Comparison of ENCODE assay signal across 9 cellular contexts in genomic region chr3:49397470-49397869, GRCh38. TPM values are rescaled to one million over a fixed set of nuclear protein-coding genes. Genes with fewer than 3 reads are reported as not detected.
DNase-seq lines count a peak whose midpoint lies in the region; ATAC-seq and TF ChIP-seq lines count a peak whose summit lies in the region.
"Had no signal": no experiment of that assay in that cellular context is flagged by ENCODE, and none has a peak within 500 bp of the region (broad histone marks: within the 10 kb centered on the region; RNA-seq: fewer than 3 reads in every experiment).

No MANE protein-coding gene starts in this region.

- in situ Hi-C loops in IMR-90 (cut with MboI; ENCODE audit: low sequenced_read_pairs): no loop called here
- in situ Hi-C loops in brain microvascular endothelial cell (cut with HindIII; ENCODE audit: low pct_ligation_motif_present, low sequenced_read_pairs): no loop called here

- ATAC-seq in IMR-90 (ENCODE audit: low read depth) (0 out of 2 replicates have a peak, but pooled peaks have one; percentile 52), left lobe of liver (peak; percentile 60), HG02642 (IDR thresholded peaks at IDR 0.05; ENCODE audit: poor library complexity, unreplicated experiment) (no peak), HG03378 (IDR thresholded peaks at IDR 0.05; ENCODE audit: unreplicated experiment) (no peak)

- H3K9me1 ChIP-seq in IMR-90 (ENCODE audit: insufficient read depth, low read length): peaks cover 15% of the 10 kb centered on the region

- no peak overlapping the region for H3K14ac ChIP-seq in IMR-90 (replicated peaks; ENCODE audit: low read depth, low read length)

- no peak overlapping the region for H4K91ac ChIP-seq in IMR-90 (ENCODE audit: insufficient read depth, low read depth, low read length)

- peaks cover 93% of the 10 kb centered on the region for H4K20me1 ChIP-seq in IMR-90 (ENCODE audit: insufficient read depth, low read length)

- H2BK120ac ChIP-seq in IMR-90 (ENCODE audit: low read depth, low read length): no peak overlapping the region

- H3K79me1 ChIP-seq in IMR-90 (ENCODE audit: low read depth in 1 of 2, low read length in 2 of 2): peaks cover 0 to 44% of the 10 kb centered on the region in 2 experiments; a peak in 2 of 4 replicates

- TF ChIP-seq CTCF in IMR-90 (conservative IDR thresholded peaks at IDR 0.05; ENCODE audit: low read depth, low read length) (no peak), brain microvascular endothelial cell (IDR thresholded peaks at IDR 0.05; ENCODE audit: low read depth, low read length, missing control alignments) (no peak), Peyer's patch (IDR thresholded peaks at IDR 0.05) (no peak)

- no peak overlapping the region for H2BK5ac ChIP-seq in IMR-90 (ENCODE audit: low read depth, low read length, poor library complexity, severe bottlenecking)

- H3K4me1 ChIP-seq in IMR-90 (ENCODE audit: control insufficient read depth, insufficient read depth, low read length): peaks cover 3% of the 10 kb centered on the region; the same call in 1 of the 2 replicates
- H3K4me1 ChIP-seq in Peyer's patch: peaks cover 0 to 23% (median 5%) of the 10 kb centered on the region in 4 donors

- H4K5ac ChIP-seq in IMR-90 (ENCODE audit: low read depth, low read length): no peak overlapping the region

- no peak overlapping the region for H4K8ac ChIP-seq in IMR-90 (ENCODE audit: low read depth in 2 of 2, low read length in 2 of 2)

- H3K4ac ChIP-seq in IMR-90 (ENCODE audit: low read depth, low read length): no peak overlapping the region

- TF ChIP-seq POLR2A in IMR-90 (IDR thresholded peaks at IDR 0.05; ENCODE audit: low read depth, low read length): no peak
- TF ChIP-seq POLR2A in Peyer's patch (IDR thresholded peaks at IDR 0.05): no peak

- POLR2A ChIA-PET in IMR-90 (lab: Charles Lee; ENCODE audit: unreplicated experiment): no interaction called here

- H2BK20ac ChIP-seq in IMR-90 (ENCODE audit: low read depth, low read length): no peak overlapping the region

- H3K27ac ChIP-seq in IMR-90 (ENCODE audit: insufficient read depth, low read length) (no peak overlapping the region), brain microvascular endothelial cell (no peak overlapping the region), Peyer's patch (no peak overlapping the region)

- H3K23ac ChIP-seq in IMR-90 (ENCODE audit: low read depth, low read length): no peak overlapping the region

- H3K9ac ChIP-seq in IMR-90 (ENCODE audit: low read depth, low read length): no peak overlapping the region

- H2AK9ac ChIP-seq in IMR-90 (replicated peaks; ENCODE audit: low read depth, low read length, poor library complexity): no peak overlapping the region

- H3K27me3 ChIP-seq in IMR-90 (ENCODE audit: control insufficient read depth, insufficient read depth, low read length): no peaks in the 10 kb centered on the region
- H3K27me3 ChIP-seq in brain microvascular endothelial cell (replicated peaks): no peaks in the 10 kb centered on the region
- no peaks in the 10 kb centered on the region for H3K27me3 ChIP-seq in Peyer's patch

- 70% methylated on average over 3 of the region's 4 CpGs; no CpG with 5 or more reads in 1 of the 2 experiments for WGBS in IMR-90 (ENCODE audit: extremely low coverage in 2 of 2, insufficient read length in 1 of 2), 2 experiments

- no peak overlapping the region for H3K18ac ChIP-seq in IMR-90 (ENCODE audit: low read depth, low read length)

- intact Hi-C loops in IMR-90 (cut with micrococcal nuclease): no loop called here

- dilution Hi-C loops in IMR-90 (cut with HindIII; ENCODE audit: low sequenced_read_pairs, unreplicated experiment): no loop called here

- H2AK5ac ChIP-seq in IMR-90 (ENCODE audit: low read depth, low read length): no peak overlapping the region

- no peaks in the 10 kb centered on the region for H3K9me3 ChIP-seq in IMR-90 (ENCODE audit: control insufficient read depth, insufficient read depth, low read length)
- no peaks in the 10 kb centered on the region for H3K9me3 ChIP-seq in Peyer's patch

- no peak for TF ChIP-seq RAD21 in IMR-90 (IDR thresholded peaks at IDR 0.05; ENCODE audit: low read length)

- BruUV-seq in IMR-90 (replicated peaks; lab: Mats Ljungman, UMichigan): no TSS peak

- DNase-seq in Ammon's horn (ENCODE audit: low spot score) (peak; percentile 48), IMR-90 (no peak), brain microvascular endothelial cell (peak; percentile 47), left lobe of liver (ENCODE audit: low spot score) (no peak), NCI-H510A (lab: John Stamatoyannopoulos, UW) (no peak), Peyer's patch (no peak)
- DNase-seq: stimulated activated CD8-positive, alpha-beta memory T cell treated with anti-CD3 and anti-CD28 coated beads, Interleukin-4, amount 100 ng/mL, for 48 hours had no signal

- peaks cover 19% of the 10 kb centered on the region for H3K36me3 ChIP-seq in IMR-90 (ENCODE audit: control insufficient read depth, insufficient read depth, low read length)
- H3K36me3 ChIP-seq in brain microvascular endothelial cell (replicated peaks): peaks cover 25% of the 10 kb centered on the region
- peaks cover 0 to 29% (median 0%) of the 10 kb centered on the region in 3 donors for H3K36me3 ChIP-seq in Peyer's patch

- no peak overlapping the region for H2AFZ ChIP-seq in IMR-90 (replicated peaks; ENCODE audit: low read length, poor library complexity)

- H3K4me3 ChIP-seq in IMR-90 (ENCODE audit: insufficient read depth, low read depth, low read length): no peak overlapping the region
- no peak overlapping the region for H3K4me3 ChIP-seq in brain microvascular endothelial cell (ENCODE audit: low read depth, low read length)
- no peak overlapping the region for H3K4me3 ChIP-seq in Peyer's patch

- H2BK15ac ChIP-seq in IMR-90 (ENCODE audit: low read depth, low read length): no peak overlapping the region

- H3K4me2 ChIP-seq in IMR-90 (ENCODE audit: low read depth, low read length): no peak overlapping the region

- no peak overlapping the region for H3K56ac ChIP-seq in IMR-90 (ENCODE audit: extremely low read depth, insufficient read depth, low read length)

- CTCF ChIA-PET in IMR-90 (lab: Yijun Ruan, JAX): no interaction called here

TF ChIP-seq in IMR-90, 13 proteins besides CTCF, POLR2A, EP300 and RAD21:
- TF ChIP-seq BHLHE40 (IDR thresholded peaks at IDR 0.05; ENCODE audit: low read depth, low read length) (no peak), USF2 (IDR thresholded peaks at IDR 0.05; ENCODE audit: low read depth, low read length) (peak; percentile 43), CHD1 (IDR thresholded peaks at IDR 0.05; ENCODE audit: low read depth, low read length) (no peak)
TF ChIP-seq in IMR-90: peak in this region for 1.

RNA-seq across cellular contexts. Expression of gene RHOA, which starts 14.3 kb away (rescaled TPM):
- 879 and 897 TPM in 2 replicates for total RNA-seq in IMR-90 (2012; rRNA removed)
- 369 and 383 TPM in 2 replicates for polyA plus RNA-seq in IMR-90 (2012; rRNA removed)
- 692 and 1,180 TPM in 2 replicates for polyA plus RNA-seq in IMR-90 (2012; cell fraction: cytosol; rRNA removed)
- polyA plus RNA-seq in IMR-90 (2012; cell fraction: nucleus; rRNA removed; ENCODE audit: low replicate concordance): 208 and 242 TPM in 2 replicates
- 155 TPM for total RNA-seq in left lobe of liver
- 100 to 1,000 TPM; 223 to 294 (median 274) TPM for total RNA-seq in Peyer's patch

RNA-seq across cellular contexts. Expression of gene TCTA, which starts 14.8 kb away (rescaled TPM):
- total RNA-seq in IMR-90 (2012; rRNA removed) (12.8 and 15.1 TPM in 2 replicates), left lobe of liver (23.4 TPM), Peyer's patch (10 to 100 TPM; 12.4 to 56.4 (median 40.9) TPM)
- 43.2 and 46.6 TPM in 2 replicates for polyA plus RNA-seq in IMR-90 (2012; rRNA removed)
- polyA plus RNA-seq in IMR-90 (2012; cell fraction: cytosol; rRNA removed): 32.0 and 57.4 TPM in 2 replicates
- 14.9 and 15.1 TPM in 2 replicates for polyA plus RNA-seq in IMR-90 (2012; cell fraction: nucleus; rRNA removed; ENCODE audit: low replicate concordance)

RNA-seq across cellular contexts. Expression of gene AMT, which starts 24.8 kb away (rescaled TPM):
- total RNA-seq in IMR-90 (2012; rRNA removed) (0.28 and 0.36 TPM in 2 replicates), left lobe of liver (46.8 TPM), Peyer's patch (10 to 100 TPM; 13.3 to 32.9 (median 25.1) TPM)
- polyA plus RNA-seq in IMR-90 (2012; rRNA removed): 5.0 and 5.5 TPM in 2 replicates
- polyA plus RNA-seq in IMR-90 (2012; cell fraction: cytosol; rRNA removed): 0.90 and 0.91 TPM in 2 replicates
- 47.6 and 77.6 TPM in 2 replicates for polyA plus RNA-seq in IMR-90 (2012; cell fraction: nucleus; rRNA removed; ENCODE audit: low replicate concordance)

RNA-seq across cellular contexts. Expression of gene NICN1, which starts 31.7 kb away (rescaled TPM):
- 2.8 and 3.4 TPM in 2 replicates for total RNA-seq in IMR-90 (2012; rRNA removed)
- 8.0 and 11.4 TPM in 2 replicates for polyA plus RNA-seq in IMR-90 (2012; rRNA removed)
- polyA plus RNA-seq in IMR-90 (2012; cell fraction: cytosol; rRNA removed): 4.5 and 6.7 TPM in 2 replicates
- polyA plus RNA-seq in IMR-90 (2012; cell fraction: nucleus; rRNA removed; ENCODE audit: low replicate concordance): 143 and 158 TPM in 2 replicates
- 9.1 TPM for total RNA-seq in left lobe of liver
- 1 to 10 TPM in 3 of 4 donors, not detected in 1; 2.0 to 7.7 (median 7.6) TPM for total RNA-seq in Peyer's patch

RNA-seq across cellular contexts. Expression of gene GPX1, which starts 39.3 kb away (rescaled TPM):
- total RNA-seq in IMR-90 (2012; rRNA removed): 126 and 128 TPM in 2 replicates
- 680 and 1,004 TPM in 2 replicates for polyA plus RNA-seq in IMR-90 (2012; rRNA removed)
- polyA plus RNA-seq in IMR-90 (2012; cell fraction: cytosol; rRNA removed): 950 and 1,047 TPM in 2 replicates
- 169 and 330 TPM in 2 replicates for polyA plus RNA-seq in IMR-90 (2012; cell fraction: nucleus; rRNA removed; ENCODE audit: low replicate concordance)
- 272 TPM for total RNA-seq in left lobe of liver
- 100 to 1,000 TPM; 104 to 161 (median 130) TPM for total RNA-seq in Peyer's patch

Comparison
In these comparisons a context has a peak if more than half of its experiments do, and no peak if none do; other contexts are left out.
1. DNase-seq: peak in Ammon's horn (single experiment) and brain microvascular endothelial cell (single experiment); none in IMR-90 (single experiment), left lobe of liver (single experiment), NCI-H510A (single experiment) and Peyer's patch (0 of 3).
2. ATAC-seq: peak in IMR-90 (single experiment) and left lobe of liver (single experiment); none in HG02642 (single experiment) and HG03378 (single experiment).
3. RNA of gene AMT, which starts 24.8 kb away (total RNA-seq): 46.8 TPM in left lobe of liver (single experiment) and 13.3 to 32.9 TPM in Peyer's patch; 0.28 to 0.36 TPM in IMR-90; every median in the first group is over 10 times any median in the second.